In genomic region chr1:188888387-188888786, GRCh38 we compare ENCODE assay signal across 22 cellular contexts.
"Had no signal": no experiment of that assay in that cellular context is flagged by ENCODE, and none has a peak within 500 bp of the region (broad histone marks: within the 10 kb centered on the region; RNA-seq: fewer than 3 reads in every experiment).

No MANE protein-coding gene starts in this region.

- H3K9me3 ChIP-seq: esophagus squamous epithelium, heart left ventricle, psoas muscle, tibial nerve had no signal

- H3K27ac Mint-ChIP-seq: activated CD4-positive, alpha-beta memory T cell treated with anti-CD3 and anti-CD28 coated beads, Interleukin-2, amount 10 ng/mL, durations not matched to agents 7 days and 5 days; activated CD4-positive, alpha-beta T cell treated with anti-CD3 and anti-CD28 coated beads for 36 hours; activated naive CD8-positive, alpha-beta T cell treated with anti-CD3 and anti-CD28 coated beads, Interleukin-2, amount 10 ng/mL, durations not matched to agents 7 days and 5 days; activated T-cell treated with anti-CD3 and anti-CD28 coated beads, Interleukin-2, amount 50 U/mL, for 72 hours; memory B cell; nephron; stimulated activated naive B cell treated with anti-CD40 and anti-IgM and Interleukin-4, amounts not matched to agents 10 μg/mL and 1 μg/mL and 100 μg/mL, for 72 hours had no signal

- H3K4me3 ChIP-seq: esophagus squamous epithelium, heart left ventricle, psoas muscle, tibial nerve had no signal

- H3K36me3 Mint-ChIP-seq: activated naive CD8-positive, alpha-beta T cell treated with anti-CD3 and anti-CD28 coated beads, Interleukin-2, amount 10 ng/mL, durations not matched to agents 7 days and 5 days; memory B cell; stimulated activated naive B cell treated with anti-CD40 and anti-IgM and Interleukin-4, amounts not matched to agents 10 μg/mL and 1 μg/mL and 100 μg/mL, for 72 hours had no signal

- H3K4me1 Mint-ChIP-seq: activated CD4-positive, alpha-beta memory T cell treated with anti-CD3 and anti-CD28 coated beads, Interleukin-2, amount 10 ng/mL, durations not matched to agents 7 days and 5 days; activated CD4-positive, alpha-beta T cell treated with anti-CD3 and anti-CD28 coated beads for 36 hours; activated naive CD8-positive, alpha-beta T cell treated with anti-CD3 and anti-CD28 coated beads, Interleukin-2, amount 10 ng/mL, durations not matched to agents 7 days and 5 days; memory B cell; nephron; stimulated activated naive B cell treated with anti-CD40 and anti-IgM and Interleukin-4, amounts not matched to agents 10 μg/mL and 1 μg/mL and 100 μg/mL, for 72 hours had no signal

- H3K36me3 ChIP-seq: esophagus squamous epithelium, heart left ventricle, tibial nerve, WERI-Rb-1 had no signal

- FAIRE-seq: frontal cortex had no signal

- DNase-seq: activated CD4-positive, alpha-beta memory T cell treated with anti-CD3 and anti-CD28 coated beads, Interleukin-2, amount 10 ng/mL, durations not matched to agents 7 days and 5 days; activated CD4-positive, alpha-beta T cell treated with anti-CD3 and anti-CD28 coated beads for 36 hours; activated CD8-positive, alpha-beta memory T cell treated with anti-CD3 and anti-CD28 coated beads, Interleukin-2, amount 50 U/mL, for 4 hours; activated gamma-delta T cell treated with Interleukin-2 at 50 U/mL for 16 hours; activated naive CD8-positive, alpha-beta T cell treated with anti-CD3 and anti-CD28 coated beads, Interleukin-2, amount 10 ng/mL, durations not matched to agents 7 days and 5 days; activated T-cell treated with anti-CD3 and anti-CD28 coated beads, Interleukin-2, amount 50 U/mL, for 72 hours; aorta; esophagus squamous epithelium; heart left ventricle; islet precursor cell; occipital lobe; psoas muscle; stimulated activated CD4-positive, alpha-beta T cell treated with anti-CD3 and anti-CD28 coated beads, Interleukin-2, amount 100 ng/mL, for 24 hours; stimulated activated naive B cell treated with anti-CD40 and anti-IgM and Interleukin-4, amounts not matched to agents 10 μg/mL and 1 μg/mL and 100 μg/mL, for 72 hours; T1000; WERI-Rb-1 had no signal

- ATAC-seq: activated CD4-positive, alpha-beta T cell treated with anti-CD3 and anti-CD28 coated beads for 36 hours; activated T-cell treated with anti-CD3 and anti-CD28 coated beads, Interleukin-2, amount 50 U/mL, for 72 hours; heart left ventricle; left lobe of liver; psoas muscle; sciatic nerve; stimulated activated naive B cell treated with anti-CD40 and anti-IgM and Interleukin-4, amounts not matched to agents 10 μg/mL and 1 μg/mL and 100 μg/mL, for 72 hours had no signal

- H3K27ac ChIP-seq: esophagus squamous epithelium, heart left ventricle, psoas muscle, tibial nerve, WERI-Rb-1 had no signal

- H3K27me3 ChIP-seq: esophagus squamous epithelium, heart left ventricle, tibial nerve had no signal

- H3K4me3 Mint-ChIP-seq: activated CD4-positive, alpha-beta memory T cell treated with anti-CD3 and anti-CD28 coated beads, Interleukin-2, amount 10 ng/mL, durations not matched to agents 7 days and 5 days; activated CD4-positive, alpha-beta T cell treated with anti-CD3 and anti-CD28 coated beads for 36 hours; activated naive CD8-positive, alpha-beta T cell treated with anti-CD3 and anti-CD28 coated beads, Interleukin-2, amount 10 ng/mL, durations not matched to agents 7 days and 5 days; activated T-cell treated with anti-CD3 and anti-CD28 coated beads, Interleukin-2, amount 50 U/mL, for 72 hours; memory B cell; nephron; stimulated activated naive B cell treated with anti-CD40 and anti-IgM and Interleukin-4, amounts not matched to agents 10 μg/mL and 1 μg/mL and 100 μg/mL, for 72 hours had no signal

- H3K27me3 Mint-ChIP-seq: activated CD4-positive, alpha-beta memory T cell treated with anti-CD3 and anti-CD28 coated beads, Interleukin-2, amount 10 ng/mL, durations not matched to agents 7 days and 5 days; activated CD4-positive, alpha-beta T cell treated with anti-CD3 and anti-CD28 coated beads for 36 hours; activated naive CD8-positive, alpha-beta T cell treated with anti-CD3 and anti-CD28 coated beads, Interleukin-2, amount 10 ng/mL, durations not matched to agents 7 days and 5 days; memory B cell; stimulated activated naive B cell treated with anti-CD40 and anti-IgM and Interleukin-4, amounts not matched to agents 10 μg/mL and 1 μg/mL and 100 μg/mL, for 72 hours had no signal

- H3K4me1 ChIP-seq: esophagus squamous epithelium, heart left ventricle, psoas muscle, tibial nerve had no signal

- H3K9me3 Mint-ChIP-seq: nephron had no signal
